ENCODE assay signal across 2 cellular contexts in genomic region chr7:45092931-45093235, GRCh38.
TF ChIP-seq lines count a peak whose summit lies in the region.

No MANE protein-coding gene starts in this region.

TF ChIP-seq in HCT116, 20 proteins besides CTCF, POLR2A, EP300 and RAD21 (continued from another document):
- TF ChIP-seq ZBTB33 (IDR thresholded peaks at IDR 0.05; ENCODE audit: extremely low read depth, insufficient replicate concordance, low read length) (no peak), ATF3 (IDR thresholded peaks at IDR 0.05) (no peak), CBX3 (IDR thresholded peaks at IDR 0.05; ENCODE audit: low read depth) (no peak), ZFX (IDR thresholded peaks at IDR 0.05) (no peak), ZNF274 (IDR thresholded peaks at IDR 0.05; ENCODE audit: low read depth, low read length) (no peak), SP1 (IDR thresholded peaks at IDR 0.05; ENCODE audit: low read depth) (no peak), EZH2 (IDR thresholded peaks at IDR 0.05) (no peak), FOSL1 (IDR thresholded peaks at IDR 0.05; ENCODE audit: low read depth) (no peak), SRF (IDR thresholded peaks at IDR 0.05; ENCODE audit: low read depth) (no peak), SIN3A (IDR thresholded peaks at IDR 0.05; ENCODE audit: low read depth) (no peak), REST (IDR thresholded peaks at IDR 0.05; ENCODE audit: low read depth) (no peak)
TF ChIP-seq in HCT116: peak in this region for 0.

TF ChIP-seq in WTC11, 78 proteins besides CTCF, POLR2A, EP300 and RAD21 (continued from another document):
- TF ChIP-seq PRDM15 (CRISPR knock-in tag; IDR thresholded peaks at IDR 0.05): no peak
